ENCODE assay signal across 8 cellular contexts in the genomic region with DNA sequence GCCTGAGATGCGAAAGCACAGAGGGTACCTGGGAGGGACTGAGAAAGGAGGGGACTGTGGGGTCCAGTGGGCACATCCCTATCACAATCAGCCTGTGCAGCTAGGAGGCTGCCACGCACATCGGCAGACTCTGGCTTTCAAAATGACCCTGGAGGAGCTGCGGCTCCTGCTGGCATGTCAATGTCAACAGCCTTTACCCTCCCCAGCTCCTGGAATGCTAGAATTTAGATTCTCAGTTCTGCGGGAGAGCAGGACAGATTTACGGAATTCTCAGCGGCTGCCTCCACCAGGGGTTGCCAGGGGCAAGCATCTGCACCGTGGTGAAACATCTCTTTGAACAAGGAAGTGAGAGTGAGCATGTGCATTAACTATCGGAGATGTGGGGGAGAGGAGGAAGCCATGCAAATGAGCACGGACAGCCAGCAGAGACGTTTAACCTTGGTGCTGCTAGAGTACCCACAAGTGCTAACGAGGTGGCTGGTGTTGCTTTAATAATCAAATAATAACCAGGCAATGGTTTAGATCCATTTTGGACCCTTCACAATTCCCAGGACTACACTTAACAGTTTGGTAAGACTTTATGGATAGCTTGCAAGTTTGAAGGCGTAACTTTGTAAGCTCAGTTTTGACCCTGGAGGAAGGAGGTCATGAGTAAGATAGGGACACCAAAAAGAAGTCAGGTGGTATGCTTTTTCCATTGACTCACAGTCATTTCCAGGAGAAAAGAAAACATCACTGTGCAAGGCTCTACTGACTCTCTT. TPM values are rescaled to one million over a fixed set of nuclear protein-coding genes. Genes with fewer than 3 reads are reported as not detected.
A peak's percentile ranks its signal among the peaks of the same experiment; 100 is the strongest.
DNase-seq lines count a peak whose midpoint lies in the region; ATAC-seq and TF ChIP-seq lines count a peak whose summit lies in the region.

No MANE protein-coding gene starts in this region.

- no peak overlapping the region for H3K9ac ChIP-seq in mucosa of rectum (ENCODE audit: low read depth in 1 of 2, low read length in 2 of 2)

- peak overlapping the region; percentile 67 for H3K27ac Mint-ChIP-seq in chondrocyte (ENCODE audit: unreplicated experiment)
- peak overlapping the region; percentile 99 for H3K27ac Mint-ChIP-seq in stimulated activated naive B cell treated with anti-CD40 and anti-IgM and Interleukin-4, amounts not matched to agents 10 μg/mL and 1 μg/mL and 100 μg/mL, for 72 hours

- no peak for TF ChIP-seq POLR2A in breast epithelium (IDR thresholded peaks at IDR 0.05)

- in situ Hi-C loops in T47D (cut with HindIII; ENCODE audit: low pct_unique_long_range_greater_than_20kb, low sequenced_read_pairs), result no loop called here

- no peaks in the 10 kb centered on the region for H3K27me3 Mint-ChIP-seq in chondrocyte (ENCODE audit: low read depth)
- H3K27me3 Mint-ChIP-seq in stimulated activated naive B cell treated with anti-CD40 and anti-IgM and Interleukin-4, amounts not matched to agents 10 μg/mL and 1 μg/mL and 100 μg/mL, for 72 hours, result no peaks in the 10 kb centered on the region

- peaks cover 40% of the 10 kb centered on the region for H3K4me1 Mint-ChIP-seq in chondrocyte (ENCODE audit: low read depth)
- H3K4me1 Mint-ChIP-seq in stimulated activated naive B cell treated with anti-CD40 and anti-IgM and Interleukin-4, amounts not matched to agents 10 μg/mL and 1 μg/mL and 100 μg/mL, for 72 hours, result peaks cover 50 to 67% of the 10 kb centered on the region in 2 donors

- TF ChIP-seq CTCF in breast epithelium (IDR thresholded peaks at IDR 0.05) (no peak), chondrocyte (IDR thresholded peaks at IDR 0.05) (peak; percentile 68)

- H3K9me3 ChIP-seq in breast epithelium (no peaks in the 10 kb centered on the region), mucosa of rectum (ENCODE audit: control insufficient read depth in 2 of 2, low read length in 2 of 2) (no peaks in the 10 kb centered on the region)

- H3K27me3 ChIP-seq in breast epithelium, result no peaks in the 10 kb centered on the region
- no peaks in the 10 kb centered on the region for H3K27me3 ChIP-seq in mucosa of rectum (ENCODE audit: control insufficient read depth in 2 of 2, insufficient read depth in 2 of 2, low read length in 2 of 2)

- H3K4me3 Mint-ChIP-seq in chondrocyte (ENCODE audit: unreplicated experiment), result peak overlapping the region; percentile 54
- peak overlapping the region; percentile 80 to 86 for H3K4me3 Mint-ChIP-seq in stimulated activated naive B cell treated with anti-CD40 and anti-IgM and Interleukin-4, amounts not matched to agents 10 μg/mL and 1 μg/mL and 100 μg/mL, for 72 hours

- H3K4me1 ChIP-seq in breast epithelium, result no peaks in the 10 kb centered on the region
- peaks cover 3% of the 10 kb centered on the region in 2 donors for H3K4me1 ChIP-seq in mucosa of rectum (ENCODE audit: control insufficient read depth in 2 of 2, insufficient read depth in 2 of 2, low read length in 2 of 2)

- H3K4me3 ChIP-seq in breast epithelium, result peak overlapping the region in 1 of 3 donors; percentile 31
- peak overlapping the region; percentile 2 to 29 for H3K4me3 ChIP-seq in mucosa of rectum (ENCODE audit: low read length in 2 of 2)

- peak; percentile 21 to 39 for DNase-seq in T47D (ENCODE audit: low read depth in 1 of 2, low spot score in 1 of 2)
- no peak for DNase-seq in breast epithelium (ENCODE audit: low spot score in 2 of 2)
- peak; percentile 43 for DNase-seq in UCSD-AML1 (lab: John Stamatoyannopoulos, UW; ENCODE audit: unreplicated experiment)
- no peak for DNase-seq in chondrocyte (ENCODE audit: low spot score)
- DNase-seq in stimulated activated naive B cell treated with anti-CD40 and anti-IgM and Interleukin-4, amounts not matched to agents 10 μg/mL and 1 μg/mL and 100 μg/mL, for 72 hours, result peak; percentile 80
- no peak for DNase-seq in SHP77 (lab: John Stamatoyannopoulos, UW)

- H3K36me3 ChIP-seq in breast epithelium, result no peaks in the 10 kb centered on the region
- H3K36me3 ChIP-seq in mucosa of rectum (ENCODE audit: control insufficient read depth in 2 of 2, insufficient read depth in 2 of 2, low read length in 2 of 2), result no peaks in the 10 kb centered on the region

- no peaks in the 10 kb centered on the region for H3K36me3 Mint-ChIP-seq in chondrocyte (ENCODE audit: low read depth)
- peaks cover 33 to 45% of the 10 kb centered on the region in 2 donors for H3K36me3 Mint-ChIP-seq in stimulated activated naive B cell treated with anti-CD40 and anti-IgM and Interleukin-4, amounts not matched to agents 10 μg/mL and 1 μg/mL and 100 μg/mL, for 72 hours

- intact Hi-C loops in breast epithelium (cut with DNase I; ENCODE audit: low total_unique reads), result no loop called here

- peaks cover 8% of the 10 kb centered on the region for H3K9me3 Mint-ChIP-seq in chondrocyte (ENCODE audit: low read depth)
- H3K9me3 Mint-ChIP-seq in stimulated activated naive B cell treated with anti-CD40 and anti-IgM and Interleukin-4, amounts not matched to agents 10 μg/mL and 1 μg/mL and 100 μg/mL, for 72 hours, result peaks cover 4 to 6% of the 10 kb centered on the region in 2 donors

- peak; percentile 92 for ATAC-seq in HG03139 (IDR thresholded peaks at IDR 0.05; ENCODE audit: unreplicated experiment)
- ATAC-seq in stimulated activated naive B cell treated with anti-CD40 and anti-IgM and Interleukin-4, amounts not matched to agents 10 μg/mL and 1 μg/mL and 100 μg/mL, for 72 hours (replicated peaks), result peak; percentile 91 to 95

- H3K27ac ChIP-seq in breast epithelium, result peak overlapping the region in 1 of 2 donors; percentile 20
- peak overlapping the region; percentile 32 to 56 for H3K27ac ChIP-seq in mucosa of rectum (ENCODE audit: low read depth in 2 of 2, low read length in 2 of 2)

RNA-seq across cellular contexts. Expression of gene XYLT1, which starts 54.1 kb away (rescaled TPM):
- total RNA-seq in breast epithelium (10 to 100 TPM; 11.9 to 32.8 (median 13.8) TPM), chondrocyte (17.6 to 20.4 TPM (median 18.7 TPM) in 3 replicates)

Comparison
In these comparisons a context has a peak if more than half of its experiments do, and no peak if none do; other contexts are left out.
1. DNase-seq: peak in T47D (2 of 2), UCSD-AML1 (single experiment) and stimulated activated naive B cell treated with anti-CD40 and anti-IgM and Interleukin-4, amounts not matched to agents 10 μg/mL and 1 μg/mL and 100 μg/mL, for 72 hours (single experiment); none in breast epithelium (0 of 2), chondrocyte (single experiment) and SHP77 (0 of 2).